ENCODE assay signal across 9 cellular contexts in the genomic region with DNA sequence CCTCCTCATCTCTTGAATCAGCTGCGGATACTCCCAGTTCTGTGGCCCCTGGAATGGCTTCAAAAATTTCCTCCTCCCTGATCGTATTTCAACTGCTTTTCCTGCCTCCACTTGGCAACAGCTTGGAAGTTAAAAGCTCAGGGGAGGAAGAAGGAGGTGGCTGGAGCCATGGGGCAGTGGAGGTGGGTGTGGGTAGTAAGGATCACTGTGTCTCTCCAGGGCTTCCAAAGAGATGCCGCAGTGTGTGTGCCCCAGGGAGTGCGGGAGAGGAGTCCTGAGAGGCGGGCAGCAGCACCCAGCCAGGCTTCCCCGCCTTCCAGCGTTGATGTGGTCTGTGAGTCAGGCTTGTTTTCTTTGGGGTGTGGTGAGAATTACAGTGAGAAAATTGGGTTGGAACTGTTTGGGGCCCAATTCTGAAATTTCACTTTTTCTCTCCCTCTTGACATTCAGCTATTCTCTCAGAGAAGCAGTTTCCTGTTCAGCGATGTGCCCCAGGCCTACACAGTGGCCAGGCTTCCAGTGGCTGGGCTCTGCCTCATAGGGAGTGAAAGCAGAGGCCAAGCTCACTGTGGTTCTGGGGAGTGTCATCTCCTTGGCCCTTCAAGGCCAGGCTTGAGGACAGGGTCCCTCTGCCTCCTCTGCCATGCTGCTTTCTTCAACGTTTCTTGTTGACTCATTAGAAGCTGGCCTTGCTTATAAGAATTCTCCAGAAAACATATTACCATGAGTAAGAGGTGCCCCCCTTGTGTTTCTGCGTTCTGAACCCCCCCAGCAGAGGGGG.
DNase-seq lines count a peak whose midpoint lies in the region; ATAC-seq, FAIRE-seq and TF ChIP-seq lines count a peak whose summit lies in the region.
"Had no signal": no experiment of that assay in that cellular context is flagged by ENCODE, and none has a peak within 500 bp of the region (broad histone marks: within the 10 kb centered on the region; RNA-seq: fewer than 3 reads in every experiment).

No MANE protein-coding gene starts in this region.

- H3K27me3 Mint-ChIP-seq in CD4-positive, alpha-beta T cell, result no peaks in the 10 kb centered on the region

- H3K9me3 Mint-ChIP-seq in CD4-positive, alpha-beta T cell, result peaks cover 9% of the 10 kb centered on the region

- FAIRE-seq in GM12892 (lab: Jason Lieb, UNC), result no peak
- FAIRE-seq: GM19239 had no signal

- peak; percentile 22 for DNase-seq in AG08396 (ENCODE audit: low spot score)
- DNase-seq in M059J (ENCODE audit: low read depth), result peak; percentile 97
- DNase-seq in epithelial cell of prostate (ENCODE audit: low read depth, low spot score), result peak; percentile 68
- peak in 1 of 3 donors; percentile 53 for DNase-seq in mucosa of descending colon
- no peak for DNase-seq in GM12892 (ENCODE audit: insufficient read length)
- no peak for DNase-seq in NCI-H1930 (lab: John Stamatoyannopoulos, UW)
- no peak for DNase-seq in CD4-positive, alpha-beta T cell

- no peaks in the 10 kb centered on the region for H3K4me1 ChIP-seq in mucosa of descending colon (ENCODE audit: low read depth)

- CTCF ChIA-PET in CD4-positive, alpha-beta T cell (lab: Charles Lee), result no interaction called here

- peak; percentile 25 for ATAC-seq in mucosa of descending colon
- ATAC-seq in CD4-positive, alpha-beta T cell (ENCODE audit: poor library complexity), result no peak
- no peak for ATAC-seq in GM21360 (IDR thresholded peaks at IDR 0.05; ENCODE audit: unreplicated experiment)

- H3K27ac ChIP-seq in epithelial cell of prostate, result peak overlapping the region; percentile 99
- H3K27ac ChIP-seq in CD4-positive, alpha-beta T cell (ENCODE audit: low read depth, low read length), result no peak overlapping the region

- intact Hi-C loops in mucosa of descending colon (cut with DNase I, micrococcal nuclease), result no loop called here
- intact Hi-C loops in CD4-positive, alpha-beta T cell (cut with DNase I, micrococcal nuclease), result no loop called here

- peaks cover 45% of the 10 kb centered on the region for H3K36me3 Mint-ChIP-seq in CD4-positive, alpha-beta T cell (ENCODE audit: low read depth)

- TF ChIP-seq CTCF in mucosa of descending colon (IDR thresholded peaks at IDR 0.05), result no peak
- no peak for TF ChIP-seq CTCF in CD4-positive, alpha-beta T cell (IDR thresholded peaks at IDR 0.05)

- no peak overlapping the region for H3K4me3 ChIP-seq in mucosa of descending colon

- H3K9me3 ChIP-seq in mucosa of descending colon, result no peaks in the 10 kb centered on the region
- H3K9me3 ChIP-seq in CD4-positive, alpha-beta T cell (ENCODE audit: control insufficient read depth, low read length), result no peaks in the 10 kb centered on the region

- H3K4me3 Mint-ChIP-seq in CD4-positive, alpha-beta T cell, result no peak overlapping the region

- H3K4me1 Mint-ChIP-seq in CD4-positive, alpha-beta T cell (ENCODE audit: low read depth), result no peaks in the 10 kb centered on the region

- TF ChIP-seq POLR2A in GM12892 (IDR thresholded peaks at IDR 0.05; ENCODE audit: low read depth, low read length), result no peak

- POLR2A ChIA-PET in CD4-positive, alpha-beta T cell (lab: Charles Lee), result no interaction called here

- H3K27ac Mint-ChIP-seq in CD4-positive, alpha-beta T cell, result no peak overlapping the region

- no peaks in the 10 kb centered on the region for H3K27me3 ChIP-seq in CD4-positive, alpha-beta T cell (ENCODE audit: control insufficient read depth, insufficient read depth, low read length)

- no peaks in the 10 kb centered on the region for H3K36me3 ChIP-seq in mucosa of descending colon (ENCODE audit: low read depth)

Comparison
In these comparisons a context has a peak if more than half of its experiments do, and no peak if none do; other contexts are left out.
1. DNase-seq: peak in AG08396 (single experiment), M059J (single experiment) and epithelial cell of prostate (single experiment); none in GM12892 (single experiment), NCI-H1930 (0 of 2) and CD4-positive, alpha-beta T cell (0 of 10).